ENCODE assay signal across 21 cellular contexts in the genomic region with DNA sequence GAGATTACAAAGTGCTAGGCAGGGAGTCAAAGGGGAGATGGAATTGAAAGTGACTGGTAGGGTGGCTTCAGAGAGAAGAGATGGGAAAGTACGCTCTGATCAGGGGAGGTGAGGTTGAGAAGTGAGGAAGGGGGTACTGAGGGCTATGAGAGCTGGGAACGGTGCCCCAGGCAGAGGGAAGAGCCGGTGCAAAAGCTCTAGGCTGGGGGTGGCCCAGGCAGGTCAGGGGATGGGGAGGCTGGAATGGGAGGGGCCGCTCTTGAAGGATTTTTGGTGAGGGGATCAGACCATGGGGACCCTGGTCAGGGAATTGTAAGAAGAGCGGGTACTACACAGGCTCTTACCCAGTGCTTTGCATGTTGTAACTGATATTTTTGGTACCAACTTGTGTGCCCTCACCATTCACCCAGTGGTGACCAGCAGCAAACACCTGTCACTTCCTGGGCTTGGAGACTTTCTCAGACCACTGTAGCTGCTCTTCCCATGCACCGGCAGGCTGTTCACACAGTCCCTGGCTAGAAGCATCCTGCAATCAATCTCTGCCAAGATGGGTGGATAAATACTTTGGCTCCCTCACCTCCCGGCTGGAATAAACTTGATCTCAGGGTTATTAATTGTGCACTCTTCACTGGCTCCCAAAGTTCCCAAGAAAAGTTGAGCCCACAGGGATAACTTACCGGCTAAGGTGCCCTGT. TPM values are rescaled to one million over a fixed set of nuclear protein-coding genes. Genes with fewer than 3 reads are reported as not detected.
"Had no signal": no experiment of that assay in that cellular context is flagged by ENCODE, and none has a peak within 500 bp of the region (broad histone marks: within the 10 kb centered on the region; RNA-seq: fewer than 3 reads in every experiment).

No MANE protein-coding gene starts in this region.

- DNase-seq: activated CD4-positive, alpha-beta memory T cell treated with anti-CD3 and anti-CD28 coated beads for 36 hours; activated CD4-positive, alpha-beta T cell treated with anti-CD3 and anti-CD28 coated beads for 36 hours; activated CD8-positive, alpha-beta memory T cell treated with anti-CD3 and anti-CD28 coated beads, Interleukin-2, amount 10 ng/mL, durations not matched to agents 7 days and 5 days; foreskin keratinocyte; glutamatergic neuron; hippocampal formation; left colon; lower lobe of right lung; nephron progenitor cell; occipital lobe; stimulated activated naive CD8-positive, alpha-beta T cell treated with anti-CD3 and anti-CD28 coated beads, Interleukin-15, Interleukin-2, amounts not matched to agents 100 U/mL and 50 U/mL, for 24 hours; trophoblast cell had no signal

- H3K4me1 Mint-ChIP-seq: activated CD4-positive, alpha-beta T cell treated with anti-CD3 and anti-CD28 coated beads for 36 hours; activated CD8-positive, alpha-beta memory T cell treated with anti-CD3 and anti-CD28 coated beads, Interleukin-2, amount 10 ng/mL, durations not matched to agents 7 days and 5 days had no signal

- H3K27ac ChIP-seq: coronary artery, foreskin keratinocyte, lower lobe of right lung had no signal

- ATAC-seq: activated CD4-positive, alpha-beta T cell treated with anti-CD3 and anti-CD28 coated beads for 36 hours; activated CD8-positive, alpha-beta memory T cell treated with anti-CD3 and anti-CD28 coated beads, Interleukin-2, amount 10 ng/mL, durations not matched to agents 7 days and 5 days; foreskin keratinocyte; left colon; lower lobe of right lung; stimulated activated naive CD8-positive, alpha-beta T cell treated with anti-CD3 and anti-CD28 coated beads, Interleukin-15, Interleukin-2, amounts not matched to agents 100 U/mL and 50 U/mL, for 24 hours; WTC11 had no signal

- H3K4me3 ChIP-seq: coronary artery, lower lobe of right lung had no signal

- H3K4me1 ChIP-seq: foreskin keratinocyte had no signal

- H3K9me3 Mint-ChIP-seq: T-helper 2 cell treated with Interferon-gamma antibody and Interleukin-4, amounts not matched to agents 5 μg/mL and 100 μg/mL, for 36 hours had no signal

- H3K27ac Mint-ChIP-seq: activated CD4-positive, alpha-beta memory T cell treated with anti-CD3 and anti-CD28 coated beads for 36 hours; activated CD4-positive, alpha-beta T cell treated with anti-CD3 and anti-CD28 coated beads for 36 hours; activated CD8-positive, alpha-beta memory T cell treated with anti-CD3 and anti-CD28 coated beads, Interleukin-2, amount 10 ng/mL, durations not matched to agents 7 days and 5 days; activated naive CD8-positive, alpha-beta T cell; nephron progenitor cell; progenitor cell of endocrine pancreas; T-helper 2 cell treated with Interferon-gamma antibody and Interleukin-4, amounts not matched to agents 5 μg/mL and 100 μg/mL, for 36 hours; WTC11 had no signal

- H3K4me3 Mint-ChIP-seq: activated CD4-positive, alpha-beta memory T cell treated with anti-CD3 and anti-CD28 coated beads for 36 hours; activated CD4-positive, alpha-beta T cell treated with anti-CD3 and anti-CD28 coated beads for 36 hours; activated CD8-positive, alpha-beta memory T cell treated with anti-CD3 and anti-CD28 coated beads, Interleukin-2, amount 10 ng/mL, durations not matched to agents 7 days and 5 days; activated naive CD8-positive, alpha-beta T cell; T-helper 2 cell treated with Interferon-gamma antibody and Interleukin-4, amounts not matched to agents 5 μg/mL and 100 μg/mL, for 36 hours; WTC11 had no signal

- H3K36me3 ChIP-seq: lower lobe of right lung had no signal

- H3K36me3 Mint-ChIP-seq: activated CD4-positive, alpha-beta memory T cell treated with anti-CD3 and anti-CD28 coated beads for 36 hours; activated CD8-positive, alpha-beta memory T cell treated with anti-CD3 and anti-CD28 coated beads, Interleukin-2, amount 10 ng/mL, durations not matched to agents 7 days and 5 days; activated naive CD8-positive, alpha-beta T cell had no signal

RNA-seq across cellular contexts. Expression of a gene that starts 24.0 kb away (rescaled TPM):
- total RNA-seq: activated CD4-positive, alpha-beta memory T cell treated with anti-CD3 and anti-CD28 coated beads for 36 hours; activated CD4-positive, alpha-beta T cell treated with anti-CD3 and anti-CD28 coated beads for 36 hours; activated CD8-positive, alpha-beta memory T cell treated with anti-CD3 and anti-CD28 coated beads, Interleukin-2, amount 10 ng/mL, durations not matched to agents 7 days and 5 days; epithelial cell of proximal tubule; foreskin keratinocyte; lower lobe of right lung; progenitor cell of endocrine pancreas had no signal
- polyA plus RNA-seq: fibroblast of lung, foreskin keratinocyte had no signal

RNA-seq across cellular contexts. Expression of a gene that starts 35.3 kb away (rescaled TPM):
- total RNA-seq: epithelial cell of proximal tubule, fibroblast of lung, foreskin keratinocyte, occipital lobe, progenitor cell of endocrine pancreas, WTC11 had no signal
- polyA plus RNA-seq: fibroblast of lung had no signal

RNA-seq across cellular contexts. Expression of a gene that starts 60.0 kb away (rescaled TPM):
- total RNA-seq: activated CD4-positive, alpha-beta memory T cell treated with anti-CD3 and anti-CD28 coated beads for 36 hours; activated CD4-positive, alpha-beta T cell treated with anti-CD3 and anti-CD28 coated beads for 36 hours; activated CD8-positive, alpha-beta memory T cell treated with anti-CD3 and anti-CD28 coated beads, Interleukin-2, amount 10 ng/mL, durations not matched to agents 7 days and 5 days; cardiac septum; fibroblast of lung; foreskin keratinocyte; left colon; lower lobe of right lung; occipital lobe; progenitor cell of endocrine pancreas; skeletal muscle tissue had no signal
- polyA plus RNA-seq: fibroblast of lung, foreskin keratinocyte had no signal
